In genomic region chr7:35106667-35107066, GRCh38 we compare ENCODE assay signal across 8 cellular contexts.
A peak's percentile ranks its signal among the peaks of the same experiment; 100 is the strongest.
DNase-seq lines count a peak whose midpoint lies in the region; ATAC-seq, FAIRE-seq and TF ChIP-seq lines count a peak whose summit lies in the region.
"Not testable (repeated sequence)": the region's sequence is repeated elsewhere in the genome, so short reads cannot be mapped to it uniquely, and the experiment has no call there.

No MANE protein-coding gene starts in this region.

- not testable (repeated sequence) for H2AFZ ChIP-seq in GM23248

- WGBS in A549 (ENCODE audit: missing lambda C conversion rate) = 37% methylated on average over 1 of the region's 1 CpG
- 16 to 32% methylated on average over 1 of the region's 1 CpG for WGBS in GM23248 (ENCODE audit: low coverage in 1 of 2, low lambda C conversion rate in 2 of 2, missing lambda C conversion rate in 2 of 2), 2 experiments

- not testable (repeated sequence) for H3K4me1 ChIP-seq in A549; GM23248 (ENCODE audit: insufficient read depth); RWPE2 (ENCODE audit: insufficient read depth, poor library complexity, severe bottlenecking)

- FAIRE-seq in A549 (lab: Jason Lieb, UNC) = not testable (repeated sequence)

- H3K9ac ChIP-seq in GM23248 = not testable (repeated sequence)

- H3K27me3 ChIP-seq in GM23248 (replicated peaks; ENCODE audit: insufficient read depth); RWPE2 (ENCODE audit: insufficient read depth, poor library complexity, severe bottlenecking): not testable (repeated sequence)

- ATAC-seq in A549 = peak; percentile 81 to 96; a peak in 5 of 6 replicates
- peak; percentile 97 for ATAC-seq in RWPE2 (ENCODE audit: low read depth)

- not testable (repeated sequence) for H3F3A ChIP-seq in GM23248 (ENCODE audit: insufficient read depth)

- TF ChIP-seq CTCF in A549 (IDR thresholded peaks at IDR 0.05); RWPE2 (IDR thresholded peaks at IDR 0.05; ENCODE audit: poor library complexity, severe bottlenecking); epithelial cell of esophagus (IDR thresholded peaks at IDR 0.05; ENCODE audit: insufficient read depth, low read depth, low read length, missing control alignments); retinal pigment epithelial cell (conservative IDR thresholded peaks at IDR 0.05; ENCODE audit: low read depth, low read length): not testable (repeated sequence)

- H3K9me3 ChIP-seq in A549; GM23248 (ENCODE audit: low read depth); RWPE2 (ENCODE audit: severe bottlenecking): not testable (repeated sequence)

- POLR2A ChIA-PET in A549 (lab: Yijun Ruan, JAX) = not testable (repeated sequence)

- DNase-seq in A549 (ENCODE audit: low read depth in 1 of 2, low spot score in 1 of 2) = peak in 1 of 2 experiments; percentile 44
- peak; percentile 3 for DNase-seq in GM23248
- DNase-seq in LHCN-M2 (ENCODE audit: low read depth) = peak; percentile 14
- not testable (repeated sequence) for DNase-seq in RWPE2 (ENCODE audit: low spot score)
- DNase-seq in astrocyte of the hippocampus (ENCODE audit: low read depth, low spot score) = peak; percentile 24
- peak; percentile 62 for DNase-seq in epithelial cell of esophagus (ENCODE audit: low read depth)
- peak; percentile 47 for DNase-seq in islet precursor cell
- DNase-seq in retinal pigment epithelial cell (ENCODE audit: low read depth) = peak; percentile 3

- not testable (repeated sequence) for H3K9me2 ChIP-seq in GM23248 (ENCODE audit: insufficient read depth)

- CTCF ChIA-PET in A549 (lab: Yijun Ruan, JAX) = not testable (repeated sequence)

- H4K20me1 ChIP-seq in GM23248 (ENCODE audit: insufficient read depth) = not testable (repeated sequence)

- H3K36me3 ChIP-seq in GM23248 (ENCODE audit: low read depth); RWPE2 (ENCODE audit: low read depth): not testable (repeated sequence)

- in situ Hi-C loops in GM23248 (cut with MboI) = not testable (repeated sequence)

- H3K4me3 ChIP-seq in A549; GM23248; RWPE2 (ENCODE audit: severe bottlenecking); epithelial cell of esophagus (ENCODE audit: low read length); retinal pigment epithelial cell (ENCODE audit: low read length): not testable (repeated sequence)

- H3K27ac ChIP-seq in A549; GM23248; RWPE2 (ENCODE audit: poor library complexity, severe bottlenecking): not testable (repeated sequence)

- TF ChIP-seq RAD21 in A549 (conservative IDR thresholded peaks at IDR 0.05 in 1 of 2, IDR thresholded peaks at IDR 0.05 in 1 of 2) = not testable (repeated sequence)

- not testable (repeated sequence) for H3K79me2 ChIP-seq in GM23248 (ENCODE audit: insufficient read depth)

- 0 out of 3 replicates have a peak overlapping the region, but pooled peaks have one; percentile 3 for H3K4me2 ChIP-seq in A549
- H3K4me2 ChIP-seq in GM23248 (ENCODE audit: unreplicated experiment) = not testable (repeated sequence)

- TF ChIP-seq EP300 in A549 (IDR thresholded peaks at IDR 0.05) = not testable (repeated sequence)

- TF ChIP-seq POLR2A in A549 (IDR thresholded peaks at IDR 0.05; ENCODE audit: low read length) = not testable (repeated sequence)

TF ChIP-seq in A549, 52 proteins besides CTCF, POLR2A, EP300 and RAD21:
- TF ChIP-seq FOSL2 (IDR thresholded peaks at IDR 0.05) = not testable (repeated sequence)
- TF ChIP-seq FOSL2 (CRISPR knock-in tag; IDR thresholded peaks at IDR 0.05) = peak; percentile 54; the same call in 1 of the 2 replicates
